In genomic region chr7:155785536-155785935, GRCh38 we compare ENCODE assay signal across 1 cellular context.
TF ChIP-seq lines count a peak whose summit lies in the region.

No MANE protein-coding gene starts in this region.

TF ChIP-seq in K562, 482 proteins besides CTCF, POLR2A, EP300 and RAD21:
- TF ChIP-seq KLF6 (CRISPR knock-in tag; IDR thresholded peaks at IDR 0.05; ENCODE audit: borderline replicate concordance) (no peak), ZNF146 (CRISPR knock-in tag; IDR thresholded peaks at IDR 0.05; ENCODE audit: unreplicated experiment) (peak; percentile 62), TBL1XR1 (IDR thresholded peaks at IDR 0.05; ENCODE audit: low read length in 2 of 2) (no peak), CEBPB (tag; IDR thresholded peaks at IDR 0.05) (no peak)
